Comparison of ENCODE assay signal across 1 cellular context in the genomic region with DNA sequence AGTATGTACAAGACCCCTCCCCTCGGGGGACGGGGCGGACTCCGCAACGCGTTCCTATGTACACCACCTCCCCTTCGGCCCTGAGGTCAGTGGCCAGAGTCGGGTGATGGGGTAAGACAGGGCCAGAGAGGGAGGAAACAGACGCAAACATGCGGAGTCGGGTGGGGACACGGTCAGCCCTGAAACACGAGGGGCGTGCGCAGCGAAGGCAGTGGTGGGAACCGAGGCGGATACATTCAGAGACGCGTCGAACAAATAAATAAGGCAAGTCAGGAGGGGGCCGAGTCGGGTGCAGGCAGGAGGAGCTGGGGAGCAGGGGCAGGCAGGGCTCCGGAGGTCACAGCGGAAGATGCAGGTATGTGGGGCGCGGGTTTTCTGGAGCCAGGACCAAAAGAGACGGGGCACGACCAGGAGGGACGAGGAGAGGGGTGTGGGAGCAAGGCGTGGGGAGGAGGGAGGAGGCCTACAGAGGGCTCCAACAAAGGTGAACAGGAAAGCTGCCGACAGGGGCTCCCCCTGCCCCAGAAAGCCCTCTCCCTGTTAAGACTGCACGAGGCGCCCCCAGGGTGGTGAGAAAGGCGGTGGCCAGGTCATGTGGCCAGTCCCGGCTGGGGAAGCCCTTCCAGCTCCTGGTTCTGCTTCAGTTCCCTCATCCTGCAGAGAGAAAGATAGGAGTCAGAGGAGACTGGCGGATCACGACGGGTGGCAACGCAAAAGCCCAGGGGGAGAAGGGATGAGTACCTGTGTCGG.
TF ChIP-seq lines count a peak whose summit lies in the region.

No MANE protein-coding gene starts in this region.

TF ChIP-seq in HepG2, 621 proteins besides CTCF, POLR2A, EP300 and RAD21 (continued from another document and continues in another):
- TF ChIP-seq ZFP41 (CRISPR knock-in tag; IDR thresholded peaks at IDR 0.05; ENCODE audit: borderline replicate concordance): no peak; the same call in none of the 2 replicates
- TF ChIP-seq, protein P1, sequence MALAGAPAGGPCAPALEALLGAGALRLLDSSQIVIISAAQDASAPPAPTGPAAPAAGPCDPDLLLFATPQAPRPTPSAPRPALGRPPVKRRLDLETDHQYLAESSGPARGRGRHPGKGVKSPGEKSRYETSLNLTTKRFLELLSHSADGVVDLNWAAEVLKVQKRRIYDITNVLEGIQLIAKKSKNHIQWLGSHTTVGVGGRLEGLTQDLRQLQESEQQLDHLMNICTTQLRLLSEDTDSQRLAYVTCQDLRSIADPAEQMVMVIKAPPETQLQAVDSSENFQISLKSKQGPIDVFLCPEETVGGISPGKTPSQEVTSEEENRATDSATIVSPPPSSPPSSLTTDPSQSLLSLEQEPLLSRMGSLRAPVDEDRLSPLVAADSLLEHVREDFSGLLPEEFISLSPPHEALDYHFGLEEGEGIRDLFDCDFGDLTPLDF (CRISPR knock-in tag; IDR thresholded peaks at IDR 0.05): no peak
- TF ChIP-seq, protein P2, sequence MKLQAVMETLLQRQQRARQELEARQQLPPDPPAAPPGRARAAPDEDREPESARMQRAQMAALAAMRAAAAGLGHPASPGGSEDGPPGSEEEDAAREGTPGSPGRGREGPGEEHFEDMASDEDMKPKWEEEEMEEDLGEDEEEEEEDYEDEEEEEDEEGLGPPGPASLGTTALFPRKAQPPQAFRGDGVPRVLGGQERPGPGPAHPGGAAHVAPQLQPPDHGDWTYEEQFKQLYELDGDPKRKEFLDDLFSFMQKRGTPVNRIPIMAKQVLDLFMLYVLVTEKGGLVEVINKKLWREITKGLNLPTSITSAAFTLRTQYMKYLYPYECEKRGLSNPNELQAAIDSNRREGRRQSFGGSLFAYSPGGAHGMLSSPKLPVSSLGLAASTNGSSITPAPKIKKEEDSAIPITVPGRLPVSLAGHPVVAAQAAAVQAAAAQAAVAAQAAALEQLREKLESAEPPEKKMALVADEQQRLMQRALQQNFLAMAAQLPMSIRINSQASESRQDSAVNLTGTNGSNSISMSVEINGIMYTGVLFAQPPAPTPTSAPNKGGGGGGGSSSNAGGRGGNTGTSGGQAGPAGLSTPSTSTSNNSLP (IDR thresholded peaks at IDR 0.05; ENCODE audit: low read depth, low read length): no peak
- no peak for TF ChIP-seq ZNF367 (CRISPR knock-in tag; IDR thresholded peaks at IDR 0.05; ENCODE audit: borderline replicate concordance)
- TF ChIP-seq MXD4 (CRISPR knock-in tag; IDR thresholded peaks at IDR 0.05): no peak; the same call in 1 of the 2 replicates
- TF ChIP-seq, protein P3, sequence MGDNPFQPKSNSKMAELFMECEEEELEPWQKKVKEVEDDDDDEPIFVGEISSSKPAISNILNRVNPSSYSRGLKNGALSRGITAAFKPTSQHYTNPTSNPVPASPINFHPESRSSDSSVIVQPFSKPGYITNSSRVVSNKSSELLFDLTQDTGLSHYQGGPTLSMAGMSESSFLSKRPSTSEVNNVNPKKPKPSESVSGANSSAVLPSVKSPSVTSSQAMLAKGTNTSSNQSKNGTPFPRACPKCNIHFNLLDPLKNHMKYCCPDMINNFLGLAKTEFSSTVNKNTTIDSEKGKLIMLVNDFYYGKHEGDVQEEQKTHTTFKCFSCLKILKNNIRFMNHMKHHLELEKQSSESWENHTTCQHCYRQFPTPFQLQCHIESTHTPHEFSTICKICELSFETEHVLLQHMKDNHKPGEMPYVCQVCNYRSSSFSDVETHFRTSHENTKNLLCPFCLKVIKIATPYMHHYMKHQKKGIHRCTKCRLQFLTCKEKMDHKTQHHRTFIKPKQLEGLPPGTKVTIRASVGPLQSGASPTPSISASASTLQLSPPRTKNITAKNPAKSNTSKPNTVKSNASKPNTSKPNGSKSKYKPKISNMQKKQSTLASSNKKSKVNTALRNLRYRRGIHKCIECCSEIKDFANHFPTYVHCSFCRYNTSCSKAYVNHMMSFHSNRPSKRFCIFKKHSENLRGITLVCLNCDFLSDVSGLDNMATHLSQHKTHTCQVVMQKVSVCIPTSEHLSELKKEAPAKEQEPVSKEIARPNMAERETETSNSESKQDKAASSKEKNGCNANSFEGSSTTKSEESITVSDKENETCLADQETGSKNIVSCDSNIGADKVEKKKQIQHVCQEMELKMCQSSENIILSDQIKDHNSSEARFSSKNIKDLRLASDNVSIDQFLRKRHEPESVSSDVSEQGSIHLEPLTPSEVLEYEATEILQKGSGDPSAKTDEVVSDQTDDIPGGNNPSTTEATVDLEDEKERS (CRISPR knock-in tag; IDR thresholded peaks at IDR 0.05): no peak
- TF ChIP-seq, protein P4, sequence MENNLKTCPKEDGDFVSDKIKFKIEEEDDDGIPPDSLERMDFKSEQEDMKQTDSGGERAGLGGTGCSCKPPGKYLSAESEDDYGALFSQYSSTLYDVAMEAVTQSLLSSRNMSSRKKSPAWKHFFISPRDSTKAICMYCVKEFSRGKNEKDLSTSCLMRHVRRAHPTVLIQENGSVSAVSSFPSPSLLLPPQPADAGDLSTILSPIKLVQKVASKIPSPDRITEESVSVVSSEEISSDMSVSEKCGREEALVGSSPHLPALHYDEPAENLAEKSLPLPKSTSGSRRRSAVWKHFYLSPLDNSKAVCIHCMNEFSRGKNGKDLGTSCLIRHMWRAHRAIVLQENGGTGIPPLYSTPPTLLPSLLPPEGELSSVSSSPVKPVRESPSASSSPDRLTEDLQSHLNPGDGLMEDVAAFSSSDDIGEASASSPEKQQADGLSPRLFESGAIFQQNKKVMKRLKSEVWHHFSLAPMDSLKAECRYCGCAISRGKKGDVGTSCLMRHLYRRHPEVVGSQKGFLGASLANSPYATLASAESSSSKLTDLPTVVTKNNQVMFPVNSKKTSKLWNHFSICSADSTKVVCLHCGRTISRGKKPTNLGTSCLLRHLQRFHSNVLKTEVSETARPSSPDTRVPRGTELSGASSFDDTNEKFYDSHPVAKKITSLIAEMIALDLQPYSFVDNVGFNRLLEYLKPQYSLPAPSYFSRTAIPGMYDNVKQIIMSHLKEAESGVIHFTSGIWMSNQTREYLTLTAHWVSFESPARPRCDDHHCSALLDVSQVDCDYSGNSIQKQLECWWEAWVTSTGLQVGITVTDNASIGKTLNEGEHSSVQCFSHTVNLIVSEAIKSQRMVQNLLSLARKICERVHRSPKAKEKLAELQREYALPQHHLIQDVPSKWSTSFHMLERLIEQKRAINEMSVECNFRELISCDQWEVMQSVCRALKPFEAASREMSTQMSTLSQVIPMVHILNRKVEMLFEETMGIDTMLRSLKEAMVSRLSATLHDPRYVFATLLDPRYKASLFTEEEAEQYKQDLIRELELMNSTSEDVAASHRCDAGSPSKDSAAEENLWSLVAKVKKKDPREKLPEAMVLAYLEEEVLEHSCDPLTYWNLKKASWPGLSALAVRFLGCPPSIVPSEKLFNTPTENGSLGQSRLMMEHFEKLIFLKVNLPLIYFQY (CRISPR knock-in tag; IDR thresholded peaks at IDR 0.05; ENCODE audit: borderline replicate concordance): no peak
- TF ChIP-seq, protein P5, sequence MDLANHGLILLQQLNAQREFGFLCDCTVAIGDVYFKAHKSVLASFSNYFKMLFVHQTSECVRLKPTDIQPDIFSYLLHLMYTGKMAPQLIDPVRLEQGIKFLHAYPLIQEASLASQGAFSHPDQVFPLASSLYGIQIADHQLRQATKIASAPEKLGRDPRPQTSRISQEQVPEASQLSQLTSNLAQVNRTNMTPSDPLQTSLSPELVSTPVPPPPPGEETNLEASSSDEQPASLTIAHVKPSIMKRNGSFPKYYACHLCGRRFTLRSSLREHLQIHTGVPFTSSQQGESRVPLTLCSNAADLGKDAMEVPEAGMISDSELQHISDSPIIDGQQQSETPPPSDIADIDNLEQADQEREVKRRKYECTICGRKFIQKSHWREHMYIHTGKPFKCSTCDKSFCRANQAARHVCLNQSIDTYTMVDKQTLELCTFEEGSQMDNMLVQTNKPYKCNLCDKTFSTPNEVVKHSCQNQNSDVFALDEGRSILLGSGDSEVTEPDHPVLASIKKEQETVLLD (CRISPR knock-in tag; IDR thresholded peaks at IDR 0.05; ENCODE audit: low read depth): peak; percentile 64; the same call in 1 of the 2 replicates
- TF ChIP-seq ZNF891 (CRISPR knock-in tag; IDR thresholded peaks at IDR 0.05): 0 out of 2 replicates have a peak, but pooled peaks have one; percentile 4
- TF ChIP-seq PCBP2 (optimal IDR thresholded peaks at IDR 0.05; ENCODE audit: low read depth, low read length, poor library complexity, severe bottlenecking): no peak
- no peak for TF ChIP-seq FOXP1 (IDR thresholded peaks at IDR 0.05)
- no peak for TF ChIP-seq FOXP1 (CRISPR knock-in tag; IDR thresholded peaks at IDR 0.05)
- TF ChIP-seq JUN (CRISPR knock-in tag; IDR thresholded peaks at IDR 0.05): no peak
- no peak for TF ChIP-seq RFXANK (CRISPR knock-in tag; IDR thresholded peaks at IDR 0.05)
- TF ChIP-seq SMAD3 (CRISPR knock-in tag; IDR thresholded peaks at IDR 0.05): no peak
- TF ChIP-seq, protein P6, sequence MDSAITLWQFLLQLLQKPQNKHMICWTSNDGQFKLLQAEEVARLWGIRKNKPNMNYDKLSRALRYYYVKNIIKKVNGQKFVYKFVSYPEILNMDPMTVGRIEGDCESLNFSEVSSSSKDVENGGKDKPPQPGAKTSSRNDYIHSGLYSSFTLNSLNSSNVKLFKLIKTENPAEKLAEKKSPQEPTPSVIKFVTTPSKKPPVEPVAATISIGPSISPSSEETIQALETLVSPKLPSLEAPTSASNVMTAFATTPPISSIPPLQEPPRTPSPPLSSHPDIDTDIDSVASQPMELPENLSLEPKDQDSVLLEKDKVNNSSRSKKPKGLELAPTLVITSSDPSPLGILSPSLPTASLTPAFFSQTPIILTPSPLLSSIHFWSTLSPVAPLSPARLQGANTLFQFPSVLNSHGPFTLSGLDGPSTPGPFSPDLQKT (CRISPR knock-in tag; IDR thresholded peaks at IDR 0.05; ENCODE audit: borderline replicate concordance): no peak
- 0 out of 2 replicates have a peak, but pooled peaks have one; percentile 23 for TF ChIP-seq ZNF878 (CRISPR knock-in tag; IDR thresholded peaks at IDR 0.05)
- TF ChIP-seq ZNF337 (CRISPR knock-in tag; IDR thresholded peaks at IDR 0.05; ENCODE audit: borderline replicate concordance, low read depth): no peak
- TF ChIP-seq SMYD3 (CRISPR knock-in tag; IDR thresholded peaks at IDR 0.05): no peak
- TF ChIP-seq ATF7-NPFF (CRISPR knock-in tag; IDR thresholded peaks at IDR 0.05; ENCODE audit: low read depth): 0 out of 2 replicates have a peak, but pooled peaks have one; percentile 4
- no peak for TF ChIP-seq ZNF678 (CRISPR knock-in tag; IDR thresholded peaks at IDR 0.05)
- TF ChIP-seq ZNF468 (CRISPR knock-in tag; IDR thresholded peaks at IDR 0.05): no peak
- TF ChIP-seq CREM (IDR thresholded peaks at IDR 0.05): no peak
- no peak for TF ChIP-seq CREM (CRISPR knock-in tag; IDR thresholded peaks at IDR 0.05)
- TF ChIP-seq, protein P7, sequence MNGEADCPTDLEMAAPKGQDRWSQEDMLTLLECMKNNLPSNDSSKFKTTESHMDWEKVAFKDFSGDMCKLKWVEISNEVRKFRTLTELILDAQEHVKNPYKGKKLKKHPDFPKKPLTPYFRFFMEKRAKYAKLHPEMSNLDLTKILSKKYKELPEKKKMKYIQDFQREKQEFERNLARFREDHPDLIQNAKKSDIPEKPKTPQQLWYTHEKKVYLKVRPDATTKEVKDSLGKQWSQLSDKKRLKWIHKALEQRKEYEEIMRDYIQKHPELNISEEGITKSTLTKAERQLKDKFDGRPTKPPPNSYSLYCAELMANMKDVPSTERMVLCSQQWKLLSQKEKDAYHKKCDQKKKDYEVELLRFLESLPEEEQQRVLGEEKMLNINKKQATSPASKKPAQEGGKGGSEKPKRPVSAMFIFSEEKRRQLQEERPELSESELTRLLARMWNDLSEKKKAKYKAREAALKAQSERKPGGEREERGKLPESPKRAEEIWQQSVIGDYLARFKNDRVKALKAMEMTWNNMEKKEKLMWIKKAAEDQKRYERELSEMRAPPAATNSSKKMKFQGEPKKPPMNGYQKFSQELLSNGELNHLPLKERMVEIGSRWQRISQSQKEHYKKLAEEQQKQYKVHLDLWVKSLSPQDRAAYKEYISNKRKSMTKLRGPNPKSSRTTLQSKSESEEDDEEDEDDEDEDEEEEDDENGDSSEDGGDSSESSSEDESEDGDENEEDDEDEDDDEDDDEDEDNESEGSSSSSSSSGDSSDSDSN (CRISPR knock-in tag; IDR thresholded peaks at IDR 0.05): peak; percentile 57; the same call in 1 of the 2 replicates
- TF ChIP-seq, protein P8, sequence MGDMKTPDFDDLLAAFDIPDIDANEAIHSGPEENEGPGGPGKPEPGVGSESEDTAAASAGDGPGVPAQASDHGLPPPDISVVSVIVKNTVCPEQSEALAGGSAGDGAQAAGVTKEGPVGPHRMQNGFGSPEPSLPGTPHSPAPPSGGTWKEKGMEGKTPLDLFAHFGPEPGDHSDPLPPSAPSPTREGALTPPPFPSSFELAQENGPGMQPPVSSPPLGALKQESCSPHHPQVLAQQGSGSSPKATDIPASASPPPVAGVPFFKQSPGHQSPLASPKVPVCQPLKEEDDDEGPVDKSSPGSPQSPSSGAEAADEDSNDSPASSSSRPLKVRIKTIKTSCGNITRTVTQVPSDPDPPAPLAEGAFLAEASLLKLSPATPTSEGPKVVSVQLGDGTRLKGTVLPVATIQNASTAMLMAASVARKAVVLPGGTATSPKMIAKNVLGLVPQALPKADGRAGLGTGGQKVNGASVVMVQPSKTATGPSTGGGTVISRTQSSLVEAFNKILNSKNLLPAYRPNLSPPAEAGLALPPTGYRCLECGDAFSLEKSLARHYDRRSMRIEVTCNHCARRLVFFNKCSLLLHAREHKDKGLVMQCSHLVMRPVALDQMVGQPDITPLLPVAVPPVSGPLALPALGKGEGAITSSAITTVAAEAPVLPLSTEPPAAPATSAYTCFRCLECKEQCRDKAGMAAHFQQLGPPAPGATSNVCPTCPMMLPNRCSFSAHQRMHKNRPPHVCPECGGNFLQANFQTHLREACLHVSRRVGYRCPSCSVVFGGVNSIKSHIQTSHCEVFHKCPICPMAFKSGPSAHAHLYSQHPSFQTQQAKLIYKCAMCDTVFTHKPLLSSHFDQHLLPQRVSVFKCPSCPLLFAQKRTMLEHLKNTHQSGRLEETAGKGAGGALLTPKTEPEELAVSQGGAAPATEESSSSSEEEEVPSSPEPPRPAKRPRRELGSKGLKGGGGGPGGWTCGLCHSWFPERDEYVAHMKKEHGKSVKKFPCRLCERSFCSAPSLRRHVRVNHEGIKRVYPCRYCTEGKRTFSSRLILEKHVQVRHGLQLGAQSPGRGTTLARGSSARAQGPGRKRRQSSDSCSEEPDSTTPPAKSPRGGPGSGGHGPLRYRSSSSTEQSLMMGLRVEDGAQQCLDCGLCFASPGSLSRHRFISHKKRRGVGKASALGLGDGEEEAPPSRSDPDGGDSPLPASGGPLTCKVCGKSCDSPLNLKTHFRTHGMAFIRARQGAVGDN (CRISPR knock-in tag; IDR thresholded peaks at IDR 0.05): peak; percentile 74
- TF ChIP-seq NBN (conservative IDR thresholded peaks at IDR 0.05): no peak
- no peak for TF ChIP-seq ADNP (CRISPR knock-in tag; IDR thresholded peaks at IDR 0.05)
- TF ChIP-seq, protein P9, sequence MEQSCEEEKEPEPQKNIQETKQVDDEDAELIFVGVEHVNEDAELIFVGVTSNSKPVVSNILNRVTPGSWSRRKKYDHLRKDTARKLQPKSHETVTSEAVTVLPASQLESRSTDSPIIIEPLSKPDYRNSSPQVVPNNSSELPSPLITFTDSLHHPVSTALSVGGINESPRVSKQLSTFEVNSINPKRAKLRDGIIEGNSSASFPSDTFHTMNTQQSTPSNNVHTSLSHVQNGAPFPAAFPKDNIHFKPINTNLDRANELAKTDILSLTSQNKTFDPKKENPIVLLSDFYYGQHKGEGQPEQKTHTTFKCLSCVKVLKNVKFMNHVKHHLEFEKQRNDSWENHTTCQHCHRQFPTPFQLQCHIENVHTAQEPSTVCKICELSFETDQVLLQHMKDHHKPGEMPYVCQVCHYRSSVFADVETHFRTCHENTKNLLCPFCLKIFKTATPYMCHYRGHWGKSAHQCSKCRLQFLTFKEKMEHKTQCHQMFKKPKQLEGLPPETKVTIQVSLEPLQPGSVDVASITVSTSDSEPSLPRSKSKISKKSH (CRISPR knock-in tag; IDR thresholded peaks at IDR 0.05; ENCODE audit: borderline replicate concordance): peak; percentile 9; the same call in 1 of the 2 replicates
- TF ChIP-seq ZNF552 (CRISPR knock-in tag; IDR thresholded peaks at IDR 0.05; ENCODE audit: borderline replicate concordance): 0 out of 2 replicates have a peak, but pooled peaks have one; percentile 34
- no peak; the same call in 1 of the 2 replicates for TF ChIP-seq ZNF33B (CRISPR knock-in tag; IDR thresholded peaks at IDR 0.05)
- TF ChIP-seq SNRNP70 (IDR thresholded peaks at IDR 0.05; ENCODE audit: low read depth, low read length): no peak
